19 cellular contexts compared by ENCODE assay signal in the genomic region with DNA sequence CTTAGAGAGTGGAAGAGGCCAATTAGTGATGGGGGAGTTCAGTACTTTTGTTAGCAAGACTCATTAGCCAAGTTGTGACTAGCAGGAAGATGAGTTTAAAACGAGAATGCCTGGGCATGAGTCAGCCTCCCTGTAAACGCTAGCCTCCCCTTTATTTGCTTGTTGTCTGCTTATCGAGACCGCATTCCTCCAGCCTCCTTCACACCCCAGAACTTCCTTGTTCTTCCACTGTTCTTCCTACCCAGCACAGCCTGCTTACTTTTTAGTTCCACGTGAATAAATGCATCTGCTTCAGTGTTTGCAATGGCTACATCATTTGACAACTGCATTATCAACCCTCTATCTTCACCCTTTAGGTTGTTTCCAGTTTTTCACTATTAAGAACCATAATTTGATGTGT. TPM values are rescaled to one million over a fixed set of nuclear protein-coding genes. Genes with fewer than 3 reads are reported as not detected.
DNase-seq lines count a peak whose midpoint lies in the region; ATAC-seq, FAIRE-seq and TF ChIP-seq lines count a peak whose summit lies in the region.
"Had no signal": no experiment of that assay in that cellular context is flagged by ENCODE, and none has a peak within 500 bp of the region (broad histone marks: within the 10 kb centered on the region; RNA-seq: fewer than 3 reads in every experiment).

No MANE protein-coding gene starts in this region.

- no peak for TF ChIP-seq POLR2A in A549 (IDR thresholded peaks at IDR 0.05; ENCODE audit: low read length)

- H4K8ac ChIP-seq in trophoblast cell (ENCODE audit: low read depth, low read length) = no peak overlapping the region

- no peak for TF ChIP-seq CTCF in A549 (IDR thresholded peaks at IDR 0.05)

- no peak overlapping the region for H3K4ac ChIP-seq in trophoblast cell (ENCODE audit: low read depth, low read length)

- H3K79me2 ChIP-seq in trophoblast cell (ENCODE audit: control insufficient read depth, insufficient read depth, low read length, poor library complexity) = no peaks in the 10 kb centered on the region

- no peak overlapping the region for H3K14ac ChIP-seq in trophoblast cell (ENCODE audit: low read length)

- H2BK5ac ChIP-seq in trophoblast cell (ENCODE audit: low read depth, low read length, poor library complexity) = no peak overlapping the region

- no peaks in the 10 kb centered on the region for H3K4me1 ChIP-seq in A549
- H3K4me1 ChIP-seq in trophoblast cell (ENCODE audit: control insufficient read depth in 1 of 2, insufficient read depth in 2 of 2, low read length in 2 of 2) = no peaks in the 10 kb centered on the region
- H3K4me1 ChIP-seq: BLaER1 treated with 17β-estradiol and CSF1 and Interleukin-3, amounts not matched to agents 10 nM and 100 nM had no signal

- POLR2A ChIA-PET in A549 (lab: Yijun Ruan, JAX) = no interaction called here

- no peaks in the 10 kb centered on the region for H3K79me1 ChIP-seq in trophoblast cell (ENCODE audit: low read length)

- H3K27ac ChIP-seq in A549 = no peak overlapping the region
- H3K27ac ChIP-seq in trophoblast cell (ENCODE audit: low read depth, low read length) = no peak overlapping the region
- H3K27ac ChIP-seq: BLaER1 treated with 17β-estradiol and CSF1 and Interleukin-3, amounts not matched to agents 10 nM and 100 nM had no signal

- no peak for TF ChIP-seq EP300 in A549 (IDR thresholded peaks at IDR 0.05)

- no peaks in the 10 kb centered on the region for H3K27me3 ChIP-seq in trophoblast cell (ENCODE audit: insufficient read depth, low read length)
- H3K27me3 ChIP-seq: BLaER1 treated with 17β-estradiol and CSF1 and Interleukin-3, amounts not matched to agents 10 nM and 100 nM had no signal

- no peak overlapping the region for H3K18ac ChIP-seq in trophoblast cell (ENCODE audit: low read length)

- H3K4me2 ChIP-seq in A549 = peak overlapping the region; percentile 36; the same call in 2 of the 3 replicates
- no peak overlapping the region for H3K4me2 ChIP-seq in trophoblast cell (ENCODE audit: low read length)
- H3K4me2 ChIP-seq: BLaER1 treated with 17β-estradiol and CSF1 and Interleukin-3, amounts not matched to agents 10 nM and 100 nM had no signal

- H3K23ac ChIP-seq in trophoblast cell (ENCODE audit: low read length) = no peak overlapping the region

- no peak overlapping the region for H2BK12ac ChIP-seq in trophoblast cell (ENCODE audit: low read length)

- no peak for FAIRE-seq in A549 (lab: Jason Lieb, UNC)
- FAIRE-seq: A204.1, GM12891, GM18507 had no signal

- CTCF ChIA-PET in A549 (lab: Yijun Ruan, JAX) = no interaction called here

- H3K9ac ChIP-seq in trophoblast cell (ENCODE audit: low read length) = no peak overlapping the region
- H3K9ac ChIP-seq: BLaER1 treated with 17β-estradiol and CSF1 and Interleukin-3, amounts not matched to agents 10 nM and 100 nM had no signal

- H3K36me3 ChIP-seq in trophoblast cell (ENCODE audit: control insufficient read depth in 1 of 2, insufficient read depth in 2 of 2, low read length in 2 of 2) = no peaks in the 10 kb centered on the region
- H3K36me3 ChIP-seq: BLaER1 treated with 17β-estradiol and CSF1 and Interleukin-3, amounts not matched to agents 10 nM and 100 nM had no signal

- H3K4me3 ChIP-seq in A549 (no peak overlapping the region), trophoblast cell (ENCODE audit: low read depth, low read length) (no peak overlapping the region)
- H3K4me3 ChIP-seq: BLaER1 treated with 17β-estradiol and CSF1 and Interleukin-3, amounts not matched to agents 10 nM and 100 nM had no signal

- TF ChIP-seq RAD21 in A549 (conservative IDR thresholded peaks at IDR 0.05 in 1 of 2, IDR thresholded peaks at IDR 0.05 in 1 of 2) = no peak

- DNase-seq in A549 (ENCODE audit: low read depth in 1 of 2, low spot score in 1 of 2) (peak in 1 of 2 experiments; percentile 55), LoVo (ENCODE audit: low spot score) (peak; percentile 48), SW480 (ENCODE audit: low spot score) (peak; percentile 15), islet precursor cell (peak; percentile 75), trophoblast cell (no peak), NCI-H526 (lab: John Stamatoyannopoulos, UW) (no peak), NCI-H2107 (lab: John Stamatoyannopoulos, UW) (no peak), NOMO-1 (lab: John Stamatoyannopoulos, UW; ENCODE audit: unreplicated experiment in 2 of 2) (no peak)
- DNase-seq: DND-41; GF-D8; GOT3; NCI-H1105 treated with DMSO at 0.1 percent for 48 hours; NCI-H1694 treated with DMSO at 0.1 percent for 48 hours; NK-92 treated with Interleukin-12 subunit alpha and Interleukin-12 subunit beta, amount 100 ng/mL, for 24 hours; SHP77 treated with DMSO at 0.1 percent for 48 hours had no signal

- H2AK5ac ChIP-seq in trophoblast cell (ENCODE audit: low read length) = no peak overlapping the region

- no peak overlapping the region for H4K12ac ChIP-seq in trophoblast cell (ENCODE audit: low read depth, low read length)

- H3K9me3 ChIP-seq in A549 (no peaks in the 10 kb centered on the region), trophoblast cell (ENCODE audit: insufficient read depth, low read depth, low read length) (no peaks in the 10 kb centered on the region)

- no peak overlapping the region for H4K91ac ChIP-seq in trophoblast cell (ENCODE audit: low read depth, low read length)

- no peak overlapping the region for H2BK120ac ChIP-seq in trophoblast cell (ENCODE audit: insufficient read depth, low read length, poor library complexity)

- 7% methylated on average over 5 of the region's 5 CpGs for WGBS in A549 (ENCODE audit: missing lambda C conversion rate)
- no CpG with 5 or more reads among the region's 5 CpGs for WGBS in trophoblast cell (ENCODE audit: extremely low coverage, insufficient coverage, insufficient read length)

- ATAC-seq in A549 = peak; percentile 71; a peak in 3 of 6 replicates

- no peak overlapping the region for H2AFZ ChIP-seq in trophoblast cell (ENCODE audit: insufficient read depth, low read length, poor library complexity)

TF ChIP-seq in A549, 52 proteins besides CTCF, POLR2A, EP300 and RAD21:
- TF ChIP-seq FOSB (CRISPR knock-in tag; IDR thresholded peaks at IDR 0.05) (no peak), POLR2AphosphoS2 (conservative IDR thresholded peaks at IDR 0.05; ENCODE audit: low read length) (no peak), HDAC2 (IDR thresholded peaks at IDR 0.05) (no peak), TFCP2L1 (CRISPR knock-in tag; IDR thresholded peaks at IDR 0.05) (no peak), RCOR1 (IDR thresholded peaks at IDR 0.05; ENCODE audit: low read depth, low read length) (no peak), TP53 (CRISPR knock-in tag; IDR thresholded peaks at IDR 0.05) (no peak), KDM5A (IDR thresholded peaks at IDR 0.05) (no peak)

RNA-seq across cellular contexts. Expression of gene OR3A1, which starts 20.2 kb away (rescaled TPM):
- polyA plus RNA-seq in A549 (2011; rRNA removed) = not detected in 2 replicates
- polyA plus RNA-seq in A549 (2012; cell fraction: cytosol; rRNA removed) = not detected in 2 replicates
- not detected in 2 replicates for polyA plus RNA-seq in A549 (2012; cell fraction: nucleus; rRNA removed)
- polyA plus RNA-seq in A549 (2017; fragmentation: RNase III; extraction: RNeasy Plus Mini Kit Qiagen cat#74134 plus additional on column Dnase treatment) = not detected in 3 replicates
- polyA minus RNA-seq in A549 (2011; rRNA and poly(A)+ RNA removed) = not detected in 2 replicates
- polyA plus RNA-seq in trophoblast cell (2013) = not detected in 2 replicates

Comparison
In these comparisons a context has a peak if more than half of its experiments do, and no peak if none do; other contexts are left out.
1. DNase-seq: peak in LoVo (single experiment), SW480 (single experiment) and islet precursor cell (single experiment); none in trophoblast cell (0 of 2), NCI-H526 (0 of 2), NCI-H2107 (single experiment) and NOMO-1 (0 of 2).